In the genomic region with DNA sequence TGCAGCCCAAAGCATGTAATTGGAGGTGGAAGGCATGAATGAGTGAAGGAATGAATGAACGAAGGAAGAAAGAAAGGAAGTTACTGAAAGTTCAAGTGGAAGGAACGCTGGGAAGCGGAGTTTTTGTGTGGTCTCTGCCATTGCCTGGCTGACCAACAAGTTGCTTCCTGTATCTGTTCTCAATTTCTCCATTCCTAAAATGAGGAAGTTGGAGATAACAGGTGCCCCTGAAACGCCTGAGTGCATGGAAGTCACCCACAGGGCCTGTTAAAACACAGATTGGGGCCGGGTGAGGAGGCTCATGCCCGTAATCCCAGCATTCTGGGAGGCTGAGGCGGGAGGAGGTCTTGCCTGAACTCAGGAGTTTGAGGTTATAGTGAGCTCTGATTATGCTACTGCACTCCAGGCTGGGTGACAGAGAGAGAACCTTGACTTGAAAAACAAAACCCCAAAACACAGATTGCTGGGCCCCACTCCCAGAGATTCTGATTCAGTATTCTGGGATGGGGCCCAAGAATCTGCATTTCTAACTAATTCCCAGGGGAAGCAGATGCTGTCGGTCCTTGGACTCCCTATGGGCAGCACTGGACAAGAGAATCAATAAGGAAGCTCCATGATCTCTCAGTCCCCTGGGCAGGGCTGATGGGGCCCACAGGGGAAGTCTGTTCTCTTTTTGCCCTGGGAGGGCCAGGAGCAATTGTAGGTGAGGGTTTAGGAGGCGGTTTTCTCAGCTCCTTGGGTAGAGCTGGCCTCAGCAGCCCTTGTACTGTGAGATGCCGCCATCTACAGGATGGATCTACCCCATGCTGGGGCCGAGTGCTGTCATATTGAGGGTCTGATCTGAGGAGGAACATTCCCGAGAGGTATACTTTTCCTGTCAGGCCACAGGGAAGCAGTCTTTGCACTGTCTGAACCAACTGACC, we compare ENCODE assay signal across 1 cellular context.
A peak's percentile ranks its signal among the peaks of the same experiment; 100 is the strongest.
TF ChIP-seq lines count a peak whose summit lies in the region.

No MANE protein-coding gene starts in this region.

TF ChIP-seq in K562, 482 proteins besides CTCF, POLR2A, EP300 and RAD21 (continued from another document and continues in another):
- TF ChIP-seq, protein P1, sequence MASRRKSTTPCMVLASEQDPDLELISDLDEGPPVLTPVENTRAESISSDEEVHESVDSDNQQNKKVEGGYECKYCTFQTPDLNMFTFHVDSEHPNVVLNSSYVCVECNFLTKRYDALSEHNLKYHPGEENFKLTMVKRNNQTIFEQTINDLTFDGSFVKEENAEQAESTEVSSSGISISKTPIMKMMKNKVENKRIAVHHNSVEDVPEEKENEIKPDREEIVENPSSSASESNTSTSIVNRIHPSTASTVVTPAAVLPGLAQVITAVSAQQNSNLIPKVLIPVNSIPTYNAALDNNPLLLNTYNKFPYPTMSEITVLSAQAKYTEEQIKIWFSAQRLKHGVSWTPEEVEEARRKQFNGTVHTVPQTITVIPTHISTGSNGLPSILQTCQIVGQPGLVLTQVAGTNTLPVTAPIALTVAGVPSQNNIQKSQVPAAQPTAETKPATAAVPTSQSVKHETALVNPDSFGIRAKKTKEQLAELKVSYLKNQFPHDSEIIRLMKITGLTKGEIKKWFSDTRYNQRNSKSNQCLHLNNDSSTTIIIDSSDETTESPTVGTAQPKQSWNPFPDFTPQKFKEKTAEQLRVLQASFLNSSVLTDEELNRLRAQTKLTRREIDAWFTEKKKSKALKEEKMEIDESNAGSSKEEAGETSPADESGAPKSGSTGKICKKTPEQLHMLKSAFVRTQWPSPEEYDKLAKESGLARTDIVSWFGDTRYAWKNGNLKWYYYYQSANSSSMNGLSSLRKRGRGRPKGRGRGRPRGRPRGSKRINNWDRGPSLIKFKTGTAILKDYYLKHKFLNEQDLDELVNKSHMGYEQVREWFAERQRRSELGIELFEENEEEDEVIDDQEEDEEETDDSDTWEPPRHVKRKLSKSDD (conservative IDR thresholded peaks at IDR 0.05; ENCODE audit: low read length) = no peak
- TF ChIP-seq, protein P2, sequence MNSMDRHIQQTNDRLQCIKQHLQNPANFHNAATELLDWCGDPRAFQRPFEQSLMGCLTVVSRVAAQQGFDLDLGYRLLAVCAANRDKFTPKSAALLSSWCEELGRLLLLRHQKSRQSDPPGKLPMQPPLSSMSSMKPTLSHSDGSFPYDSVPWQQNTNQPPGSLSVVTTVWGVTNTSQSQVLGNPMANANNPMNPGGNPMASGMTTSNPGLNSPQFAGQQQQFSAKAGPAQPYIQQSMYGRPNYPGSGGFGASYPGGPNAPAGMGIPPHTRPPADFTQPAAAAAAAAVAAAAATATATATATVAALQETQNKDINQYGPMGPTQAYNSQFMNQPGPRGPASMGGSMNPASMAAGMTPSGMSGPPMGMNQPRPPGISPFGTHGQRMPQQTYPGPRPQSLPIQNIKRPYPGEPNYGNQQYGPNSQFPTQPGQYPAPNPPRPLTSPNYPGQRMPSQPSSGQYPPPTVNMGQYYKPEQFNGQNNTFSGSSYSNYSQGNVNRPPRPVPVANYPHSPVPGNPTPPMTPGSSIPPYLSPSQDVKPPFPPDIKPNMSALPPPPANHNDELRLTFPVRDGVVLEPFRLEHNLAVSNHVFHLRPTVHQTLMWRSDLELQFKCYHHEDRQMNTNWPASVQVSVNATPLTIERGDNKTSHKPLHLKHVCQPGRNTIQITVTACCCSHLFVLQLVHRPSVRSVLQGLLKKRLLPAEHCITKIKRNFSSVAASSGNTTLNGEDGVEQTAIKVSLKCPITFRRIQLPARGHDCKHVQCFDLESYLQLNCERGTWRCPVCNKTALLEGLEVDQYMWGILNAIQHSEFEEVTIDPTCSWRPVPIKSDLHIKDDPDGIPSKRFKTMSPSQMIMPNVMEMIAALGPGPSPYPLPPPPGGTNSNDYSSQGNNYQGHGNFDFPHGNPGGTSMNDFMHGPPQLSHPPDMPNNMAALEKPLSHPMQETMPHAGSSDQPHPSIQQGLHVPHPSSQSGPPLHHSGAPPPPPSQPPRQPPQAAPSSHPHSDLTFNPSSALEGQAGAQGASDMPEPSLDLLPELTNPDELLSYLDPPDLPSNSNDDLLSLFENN (IDR thresholded peaks at IDR 0.05; ENCODE audit: low read depth in 2 of 2, low read length in 2 of 2) = 0 out of 4 replicates have a peak, but pooled peaks of 1 of the 2 experiments have one; percentile 21
- TF ChIP-seq MTA3 (IDR thresholded peaks at IDR 0.05; ENCODE audit: borderline replicate concordance) (no peak; the same call in 1 of the 2 replicates), ZEB2 (IDR thresholded peaks at IDR 0.05) (peak; percentile 82; the same call in 1 of the 2 replicates), NCOA1 (IDR thresholded peaks at IDR 0.05; ENCODE audit: low read depth) (no peak), ZNF134 (CRISPR knock-in tag; conservative IDR thresholded peaks at IDR 0.05) (no peak), C11orf30 (IDR thresholded peaks at IDR 0.05; ENCODE audit: low read depth) (no peak), JUND (IDR thresholded peaks at IDR 0.05; ENCODE audit: borderline replicate concordance, low read depth, low read length) (peak; percentile 35; the same call in 1 of the 2 replicates), JUND (tag; IDR thresholded peaks at IDR 0.05; ENCODE audit: borderline replicate concordance, low read depth, low read length) (no peak; the same call in 2 of the 3 replicates), ARNT (IDR thresholded peaks at IDR 0.05) (no peak), ATF1 (CRISPR knock-in tag; IDR thresholded peaks at IDR 0.05) (no peak), ATF1 (tag; IDR thresholded peaks at IDR 0.05) (no peak), IRF2 (CRISPR knock-in tag; IDR thresholded peaks at IDR 0.05) (no peak), SMARCA4 (IDR thresholded peaks at IDR 0.05) (no peak; the same call in 1 of the 2 replicates), ZNF764 (CRISPR knock-in tag; IDR thresholded peaks at IDR 0.05; ENCODE audit: low read depth) (no peak), FOXM1 (IDR thresholded peaks at IDR 0.05; ENCODE audit: low read depth) (no peak), FOXM1 (CRISPR knock-in tag; IDR thresholded peaks at IDR 0.05; ENCODE audit: low read depth) (no peak), ZNF263 (CRISPR knock-in tag; IDR thresholded peaks at IDR 0.05; ENCODE audit: borderline replicate concordance) (no peak), SRSF7 (optimal IDR thresholded peaks at IDR 0.05; ENCODE audit: low read depth, low read length) (no peak), ETV6 (IDR thresholded peaks at IDR 0.05; ENCODE audit: borderline replicate concordance in 1 of 2, low read depth in 2 of 2, low read length in 1 of 2) (no peak), ETV6 (CRISPR knock-in tag; IDR thresholded peaks at IDR 0.05; ENCODE audit: borderline replicate concordance) (no peak), ZKSCAN8 (CRISPR knock-in tag; IDR thresholded peaks at IDR 0.05) (no peak), PCBP1 (IDR thresholded peaks at IDR 0.05; ENCODE audit: low read depth, low read length, poor library complexity, severe bottlenecking) (no peak)
- TF ChIP-seq, protein P3, sequence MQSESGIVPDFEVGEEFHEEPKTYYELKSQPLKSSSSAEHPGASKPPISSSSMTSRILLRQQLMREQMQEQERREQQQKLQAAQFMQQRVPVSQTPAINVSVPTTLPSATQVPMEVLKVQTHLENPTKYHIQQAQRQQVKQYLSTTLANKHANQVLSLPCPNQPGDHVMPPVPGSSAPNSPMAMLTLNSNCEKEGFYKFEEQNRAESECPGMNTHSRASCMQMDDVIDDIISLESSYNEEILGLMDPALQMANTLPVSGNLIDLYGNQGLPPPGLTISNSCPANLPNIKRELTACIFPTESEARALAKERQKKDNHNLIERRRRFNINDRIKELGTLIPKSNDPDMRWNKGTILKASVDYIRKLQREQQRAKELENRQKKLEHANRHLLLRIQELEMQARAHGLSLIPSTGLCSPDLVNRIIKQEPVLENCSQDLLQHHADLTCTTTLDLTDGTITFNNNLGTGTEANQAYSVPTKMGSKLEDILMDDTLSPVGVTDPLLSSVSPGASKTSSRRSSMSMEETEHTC (IDR thresholded peaks at IDR 0.05) = no peak
- TF ChIP-seq, protein P4, sequence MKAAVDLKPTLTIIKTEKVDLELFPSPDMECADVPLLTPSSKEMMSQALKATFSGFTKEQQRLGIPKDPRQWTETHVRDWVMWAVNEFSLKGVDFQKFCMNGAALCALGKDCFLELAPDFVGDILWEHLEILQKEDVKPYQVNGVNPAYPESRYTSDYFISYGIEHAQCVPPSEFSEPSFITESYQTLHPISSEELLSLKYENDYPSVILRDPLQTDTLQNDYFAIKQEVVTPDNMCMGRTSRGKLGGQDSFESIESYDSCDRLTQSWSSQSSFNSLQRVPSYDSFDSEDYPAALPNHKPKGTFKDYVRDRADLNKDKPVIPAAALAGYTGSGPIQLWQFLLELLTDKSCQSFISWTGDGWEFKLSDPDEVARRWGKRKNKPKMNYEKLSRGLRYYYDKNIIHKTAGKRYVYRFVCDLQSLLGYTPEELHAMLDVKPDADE (conservative IDR thresholded peaks at IDR 0.05; ENCODE audit: control insufficient read depth, low read depth, low read length) = no peak
- TF ChIP-seq, protein P5, sequence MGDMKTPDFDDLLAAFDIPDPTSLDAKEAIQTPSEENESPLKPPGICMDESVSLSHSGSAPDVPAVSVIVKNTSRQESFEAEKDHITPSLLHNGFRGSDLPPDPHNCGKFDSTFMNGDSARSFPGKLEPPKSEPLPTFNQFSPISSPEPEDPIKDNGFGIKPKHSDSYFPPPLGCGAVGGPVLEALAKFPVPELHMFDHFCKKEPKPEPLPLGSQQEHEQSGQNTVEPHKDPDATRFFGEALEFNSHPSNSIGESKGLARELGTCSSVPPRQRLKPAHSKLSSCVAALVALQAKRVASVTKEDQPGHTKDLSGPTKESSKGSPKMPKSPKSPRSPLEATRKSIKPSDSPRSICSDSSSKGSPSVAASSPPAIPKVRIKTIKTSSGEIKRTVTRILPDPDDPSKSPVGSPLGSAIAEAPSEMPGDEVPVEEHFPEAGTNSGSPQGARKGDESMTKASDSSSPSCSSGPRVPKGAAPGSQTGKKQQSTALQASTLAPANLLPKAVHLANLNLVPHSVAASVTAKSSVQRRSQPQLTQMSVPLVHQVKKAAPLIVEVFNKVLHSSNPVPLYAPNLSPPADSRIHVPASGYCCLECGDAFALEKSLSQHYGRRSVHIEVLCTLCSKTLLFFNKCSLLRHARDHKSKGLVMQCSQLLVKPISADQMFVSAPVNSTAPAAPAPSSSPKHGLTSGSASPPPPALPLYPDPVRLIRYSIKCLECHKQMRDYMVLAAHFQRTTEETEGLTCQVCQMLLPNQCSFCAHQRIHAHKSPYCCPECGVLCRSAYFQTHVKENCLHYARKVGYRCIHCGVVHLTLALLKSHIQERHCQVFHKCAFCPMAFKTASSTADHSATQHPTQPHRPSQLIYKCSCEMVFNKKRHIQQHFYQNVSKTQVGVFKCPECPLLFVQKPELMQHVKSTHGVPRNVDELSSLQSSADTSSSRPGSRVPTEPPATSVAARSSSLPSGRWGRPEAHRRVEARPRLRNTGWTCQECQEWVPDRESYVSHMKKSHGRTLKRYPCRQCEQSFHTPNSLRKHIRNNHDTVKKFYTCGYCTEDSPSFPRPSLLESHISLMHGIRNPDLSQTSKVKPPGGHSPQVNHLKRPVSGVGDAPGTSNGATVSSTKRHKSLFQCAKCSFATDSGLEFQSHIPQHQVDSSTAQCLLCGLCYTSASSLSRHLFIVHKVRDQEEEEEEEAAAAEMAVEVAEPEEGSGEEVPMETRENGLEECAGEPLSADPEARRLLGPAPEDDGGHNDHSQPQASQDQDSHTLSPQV (IDR thresholded peaks at IDR 0.05) = no peak
- TF ChIP-seq, protein P6, sequence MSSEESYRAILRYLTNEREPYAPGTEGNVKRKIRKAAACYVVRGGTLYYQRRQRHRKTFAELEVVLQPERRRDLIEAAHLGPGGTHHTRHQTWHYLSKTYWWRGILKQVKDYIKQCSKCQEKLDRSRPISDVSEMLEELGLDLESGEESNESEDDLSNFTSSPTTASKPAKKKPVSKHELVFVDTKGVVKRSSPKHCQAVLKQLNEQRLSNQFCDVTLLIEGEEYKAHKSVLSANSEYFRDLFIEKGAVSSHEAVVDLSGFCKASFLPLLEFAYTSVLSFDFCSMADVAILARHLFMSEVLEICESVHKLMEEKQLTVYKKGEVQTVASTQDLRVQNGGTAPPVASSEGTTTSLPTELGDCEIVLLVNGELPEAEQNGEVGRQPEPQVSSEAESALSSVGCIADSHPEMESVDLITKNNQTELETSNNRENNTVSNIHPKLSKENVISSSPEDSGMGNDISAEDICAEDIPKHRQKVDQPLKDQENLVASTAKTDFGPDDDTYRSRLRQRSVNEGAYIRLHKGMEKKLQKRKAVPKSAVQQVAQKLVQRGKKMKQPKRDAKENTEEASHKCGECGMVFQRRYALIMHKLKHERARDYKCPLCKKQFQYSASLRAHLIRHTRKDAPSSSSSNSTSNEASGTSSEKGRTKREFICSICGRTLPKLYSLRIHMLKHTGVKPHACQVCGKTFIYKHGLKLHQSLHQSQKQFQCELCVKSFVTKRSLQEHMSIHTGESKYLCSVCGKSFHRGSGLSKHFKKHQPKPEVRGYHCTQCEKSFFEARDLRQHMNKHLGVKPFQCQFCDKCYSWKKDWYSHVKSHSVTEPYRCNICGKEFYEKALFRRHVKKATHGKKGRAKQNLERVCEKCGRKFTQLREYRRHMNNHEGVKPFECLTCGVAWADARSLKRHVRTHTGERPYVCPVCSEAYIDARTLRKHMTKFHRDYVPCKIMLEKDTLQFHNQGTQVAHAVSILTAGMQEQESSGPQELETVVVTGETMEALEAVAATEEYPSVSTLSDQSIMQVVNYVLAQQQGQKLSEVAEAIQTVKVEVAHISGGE (CRISPR knock-in tag; IDR thresholded peaks at IDR 0.05) = no peak
- TF ChIP-seq, protein P7, sequence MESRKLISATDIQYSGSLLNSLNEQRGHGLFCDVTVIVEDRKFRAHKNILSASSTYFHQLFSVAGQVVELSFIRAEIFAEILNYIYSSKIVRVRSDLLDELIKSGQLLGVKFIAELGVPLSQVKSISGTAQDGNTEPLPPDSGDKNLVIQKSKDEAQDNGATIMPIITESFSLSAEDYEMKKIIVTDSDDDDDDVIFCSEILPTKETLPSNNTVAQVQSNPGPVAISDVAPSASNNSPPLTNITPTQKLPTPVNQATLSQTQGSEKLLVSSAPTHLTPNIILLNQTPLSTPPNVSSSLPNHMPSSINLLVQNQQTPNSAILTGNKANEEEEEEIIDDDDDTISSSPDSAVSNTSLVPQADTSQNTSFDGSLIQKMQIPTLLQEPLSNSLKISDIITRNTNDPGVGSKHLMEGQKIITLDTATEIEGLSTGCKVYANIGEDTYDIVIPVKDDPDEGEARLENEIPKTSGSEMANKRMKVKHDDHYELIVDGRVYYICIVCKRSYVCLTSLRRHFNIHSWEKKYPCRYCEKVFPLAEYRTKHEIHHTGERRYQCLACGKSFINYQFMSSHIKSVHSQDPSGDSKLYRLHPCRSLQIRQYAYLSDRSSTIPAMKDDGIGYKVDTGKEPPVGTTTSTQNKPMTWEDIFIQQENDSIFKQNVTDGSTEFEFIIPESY (CRISPR knock-in tag; IDR thresholded peaks at IDR 0.05) = peak; percentile 69
- TF ChIP-seq, protein P8, sequence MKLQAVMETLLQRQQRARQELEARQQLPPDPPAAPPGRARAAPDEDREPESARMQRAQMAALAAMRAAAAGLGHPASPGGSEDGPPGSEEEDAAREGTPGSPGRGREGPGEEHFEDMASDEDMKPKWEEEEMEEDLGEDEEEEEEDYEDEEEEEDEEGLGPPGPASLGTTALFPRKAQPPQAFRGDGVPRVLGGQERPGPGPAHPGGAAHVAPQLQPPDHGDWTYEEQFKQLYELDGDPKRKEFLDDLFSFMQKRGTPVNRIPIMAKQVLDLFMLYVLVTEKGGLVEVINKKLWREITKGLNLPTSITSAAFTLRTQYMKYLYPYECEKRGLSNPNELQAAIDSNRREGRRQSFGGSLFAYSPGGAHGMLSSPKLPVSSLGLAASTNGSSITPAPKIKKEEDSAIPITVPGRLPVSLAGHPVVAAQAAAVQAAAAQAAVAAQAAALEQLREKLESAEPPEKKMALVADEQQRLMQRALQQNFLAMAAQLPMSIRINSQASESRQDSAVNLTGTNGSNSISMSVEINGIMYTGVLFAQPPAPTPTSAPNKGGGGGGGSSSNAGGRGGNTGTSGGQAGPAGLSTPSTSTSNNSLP (IDR thresholded peaks at IDR 0.05; ENCODE audit: borderline replicate concordance, low read depth, low read length) = 0 out of 2 replicates have a peak, but pooled peaks have one; percentile 20
